In genomic region chr5:139566611-139567010, GRCh38 we compare ENCODE assay signal across 9 cellular contexts. TPM values are rescaled to one million over a fixed set of nuclear protein-coding genes. Genes with fewer than 3 reads are reported as not detected.
A peak's percentile ranks its signal among the peaks of the same experiment; 100 is the strongest.
DNase-seq lines count a peak whose midpoint lies in the region; ATAC-seq lines count a peak whose summit lies in the region.
"Had no signal": no experiment of that assay in that cellular context is flagged by ENCODE, and none has a peak within 500 bp of the region (broad histone marks: within the 10 kb centered on the region; RNA-seq: fewer than 3 reads in every experiment).

No MANE protein-coding gene starts in this region.

- H3K27me3 ChIP-seq in BLaER1 treated with 17β-estradiol and CSF1 and Interleukin-3, amounts not matched to agents 10 nM and 100 nM = no peaks in the 10 kb centered on the region
- H3K27me3 ChIP-seq: esophagus muscularis mucosa, stomach had no signal

- no peaks in the 10 kb centered on the region for H3K27me3 Mint-ChIP-seq in activated CD4-positive, alpha-beta memory T cell treated with anti-CD3 and anti-CD28 coated beads, Interleukin-2, amount 10 ng/mL, durations not matched to agents 7 days and 5 days
- no peaks in the 10 kb centered on the region for H3K27me3 Mint-ChIP-seq in memory B cell

- POLR2A ChIA-PET in activated CD4-positive, alpha-beta memory T cell treated with anti-CD3 and anti-CD28 coated beads, Interleukin-2, amount 10 ng/mL, durations not matched to agents 7 days and 5 days (lab: Charles Lee) = interaction anchor here (0.8 to 7.6 kb wide), 8 partner anchors 10 to 151 kb away, joined by 3 to 109 read pairs (median 6); partner anchors contain the start of gene STING1

- H3K27ac ChIP-seq in BLaER1 treated with 17β-estradiol and CSF1 and Interleukin-3, amounts not matched to agents 10 nM and 100 nM = peak overlapping the region in 10 of 11 experiments; percentile 41 to 97 (median 84); a peak in 19 of 22 replicates

- H3K27ac Mint-ChIP-seq in activated CD4-positive, alpha-beta memory T cell treated with anti-CD3 and anti-CD28 coated beads, Interleukin-2, amount 10 ng/mL, durations not matched to agents 7 days and 5 days = peak overlapping the region; percentile 95
- peak overlapping the region; percentile 38 for H3K27ac Mint-ChIP-seq in memory B cell

- H3K9me3 ChIP-seq in BLaER1 treated with 17β-estradiol and CSF1 and Interleukin-3, amounts not matched to agents 10 nM and 100 nM (replicated peaks in 1 of 11) = no peaks in the 10 kb centered on the region
- H3K9me3 ChIP-seq: esophagus muscularis mucosa, stomach had no signal

- no peak for ATAC-seq in memory B cell (ENCODE audit: low read depth)
- ATAC-seq in HG02938 (IDR thresholded peaks at IDR 0.05; ENCODE audit: unreplicated experiment) = no peak

- H3K9ac ChIP-seq in BLaER1 treated with 17β-estradiol and CSF1 and Interleukin-3, amounts not matched to agents 10 nM and 100 nM = peak overlapping the region; percentile 57 to 98 (median 72); a peak in 21 of 22 replicates

- peaks cover 86 to 89% (median 88%) of the 10 kb centered on the region in 10 experiments for H3K4me1 ChIP-seq in BLaER1 treated with 17β-estradiol and CSF1 and Interleukin-3, amounts not matched to agents 10 nM and 100 nM

- no peak overlapping the region for H3K4me3 Mint-ChIP-seq in activated CD4-positive, alpha-beta memory T cell treated with anti-CD3 and anti-CD28 coated beads, Interleukin-2, amount 10 ng/mL, durations not matched to agents 7 days and 5 days
- H3K4me3 Mint-ChIP-seq in memory B cell = peak overlapping the region; percentile 80

- H3K36me3 ChIP-seq in BLaER1 treated with 17β-estradiol and CSF1 and Interleukin-3, amounts not matched to agents 10 nM and 100 nM = peaks cover 22 to 69% (median 52%) of the 10 kb centered on the region in 11 experiments; a peak in 21 of 22 replicates

- H4K20me1 ChIP-seq in BLaER1 treated with 17β-estradiol and CSF1 and Interleukin-3, amounts not matched to agents 10 nM and 100 nM = peaks cover 72 to 98% (median 94%) of the 10 kb centered on the region in 11 experiments

- CTCF ChIA-PET in activated CD4-positive, alpha-beta memory T cell treated with anti-CD3 and anti-CD28 coated beads, Interleukin-2, amount 10 ng/mL, durations not matched to agents 7 days and 5 days (lab: Charles Lee) = interaction anchor here (6.7 kb wide), 1 partner anchor 9 kb away, joined by 55 read pairs; no protein-coding TSS in a partner anchor

- peak overlapping the region; percentile 5 to 98 (median 47); a peak in 19 of 20 replicates for H3K4me3 ChIP-seq in BLaER1 treated with 17β-estradiol and CSF1 and Interleukin-3, amounts not matched to agents 10 nM and 100 nM
- H3K4me3 ChIP-seq in GM08714 (ENCODE audit: low read length) = peak overlapping the region; percentile 1; the same call in 1 of the 2 replicates
- H3K4me3 ChIP-seq: esophagus muscularis mucosa had no signal

- in situ Hi-C loops in KBM-7 (cut with MboI; ENCODE audit: low pct_unique_long_range_greater_than_20kb, low sequenced_read_pairs) = no loop called here

- H3K36me3 Mint-ChIP-seq in activated CD4-positive, alpha-beta memory T cell treated with anti-CD3 and anti-CD28 coated beads, Interleukin-2, amount 10 ng/mL, durations not matched to agents 7 days and 5 days (ENCODE audit: low read depth) = peaks cover 61% of the 10 kb centered on the region
- H3K36me3 Mint-ChIP-seq in memory B cell = peaks cover 4% of the 10 kb centered on the region

- DNase-seq in activated CD4-positive, alpha-beta memory T cell treated with anti-CD3 and anti-CD28 coated beads, Interleukin-2, amount 10 ng/mL, durations not matched to agents 7 days and 5 days = no peak
- DNase-seq in memory B cell (ENCODE audit: low spot score in 2 of 2) (no peak), KBM-7 (no peak), LoVo (ENCODE audit: low spot score) (no peak)
- DNase-seq: stomach had no signal

- peak overlapping the region; percentile 83 to 99 (median 93) for H3K4me2 ChIP-seq in BLaER1 treated with 17β-estradiol and CSF1 and Interleukin-3, amounts not matched to agents 10 nM and 100 nM

- H3K4me1 Mint-ChIP-seq in activated CD4-positive, alpha-beta memory T cell treated with anti-CD3 and anti-CD28 coated beads, Interleukin-2, amount 10 ng/mL, durations not matched to agents 7 days and 5 days = peaks cover 62% of the 10 kb centered on the region
- peaks cover 38% of the 10 kb centered on the region for H3K4me1 Mint-ChIP-seq in memory B cell

- H3K9me3 Mint-ChIP-seq in activated CD4-positive, alpha-beta memory T cell treated with anti-CD3 and anti-CD28 coated beads, Interleukin-2, amount 10 ng/mL, durations not matched to agents 7 days and 5 days = no peaks in the 10 kb centered on the region
- H3K9me3 Mint-ChIP-seq in memory B cell = no peaks in the 10 kb centered on the region

RNA-seq across cellular contexts. Expression of gene UBE2D2, which starts 5.5 kb away (rescaled TPM):
- 100 to 1,000 TPM; 241 to 244 TPM for total RNA-seq in activated CD4-positive, alpha-beta memory T cell treated with anti-CD3 and anti-CD28 coated beads, Interleukin-2, amount 10 ng/mL, durations not matched to agents 7 days and 5 days
